ENCODE assay signal across 14 cellular contexts in the genomic region with DNA sequence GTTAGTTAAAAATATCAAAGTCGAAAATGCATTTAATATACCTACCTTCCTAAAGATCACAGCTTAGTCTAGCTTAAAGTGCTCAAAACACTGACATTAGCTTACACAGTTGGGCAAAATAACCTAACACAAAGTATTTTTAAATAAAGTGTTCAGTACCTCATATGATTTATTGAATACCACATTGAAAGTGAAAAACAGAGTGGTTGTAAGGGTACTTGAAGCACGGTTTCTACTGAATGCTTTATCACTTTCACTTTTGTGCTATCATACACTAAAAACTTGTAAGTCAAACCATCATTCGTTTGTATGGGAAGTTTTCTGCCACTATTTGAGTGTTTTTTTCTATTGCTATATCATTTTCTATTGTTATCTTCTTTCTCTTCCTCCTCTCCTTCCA. TPM values are rescaled to one million over a fixed set of nuclear protein-coding genes. Genes with fewer than 3 reads are reported as not detected.
DNase-seq lines count a peak whose midpoint lies in the region; ATAC-seq and TF ChIP-seq lines count a peak whose summit lies in the region.
"Had no signal": no experiment of that assay in that cellular context is flagged by ENCODE, and none has a peak within 500 bp of the region (broad histone marks: within the 10 kb centered on the region; RNA-seq: fewer than 3 reads in every experiment).

No MANE protein-coding gene starts in this region.

- no CpG with 5 or more reads among the region's 3 CpGs for WGBS in neuronal stem cell (ENCODE audit: extremely low coverage in 2 of 2, insufficient read length in 2 of 2, insufficient replicate concordance in 1 of 2), 2 donors

- no peak overlapping the region for H3K23ac ChIP-seq in neuronal stem cell (ENCODE audit: low read depth, low read length, poor library complexity)

- H3K9me3 ChIP-seq in neuronal stem cell (replicated peaks in 1 of 2; ENCODE audit: control insufficient read depth in 2 of 2, insufficient read depth in 1 of 2, low read depth in 1 of 2, low read length in 2 of 2), result peaks cover 0 to 5% of the 10 kb centered on the region in 2 donors

- H3K4me2 ChIP-seq in neuronal stem cell (ENCODE audit: insufficient read depth, low read length, poor library complexity, severe bottlenecking), result no peak overlapping the region

- H3K4ac ChIP-seq in neuronal stem cell (ENCODE audit: low read length), result no peak overlapping the region

- H2AK5ac ChIP-seq in neuronal stem cell (ENCODE audit: low read depth, low read length), result no peak overlapping the region

- intact Hi-C loops in activated naive CD4-positive, alpha-beta T cell treated with anti-CD3 and anti-CD28 coated beads for 36 hours (cut with micrococcal nuclease), result no loop called here
- intact Hi-C loops in dorsolateral prefrontal cortex (cut with DNase I), result no loop called here

- no peaks in the 10 kb centered on the region for H3K4me1 ChIP-seq in neuronal stem cell (ENCODE audit: control insufficient read depth in 2 of 2, insufficient read depth in 1 of 2, low read depth in 1 of 2, low read length in 2 of 2)
- H3K4me1 ChIP-seq: tibial artery had no signal

- H3K4me1 Mint-ChIP-seq in activated naive CD4-positive, alpha-beta T cell treated with anti-CD3 and anti-CD28 coated beads for 36 hours (ENCODE audit: low read depth), result peaks cover 10% of the 10 kb centered on the region

- ATAC-seq in activated naive CD4-positive, alpha-beta T cell treated with anti-CD3 and anti-CD28 coated beads, Interleukin-2, amount 50 U/mL, for 72 hours, result peak; percentile 31 to 63
- ATAC-seq in HG02610 (IDR thresholded peaks at IDR 0.05; ENCODE audit: unreplicated experiment), result peak; percentile 79
- ATAC-seq in HG03558 (IDR thresholded peaks at IDR 0.05; ENCODE audit: extremely low read depth, unreplicated experiment), result peak; percentile 55

- H2BK5ac ChIP-seq in neuronal stem cell (ENCODE audit: low read length), result no peak overlapping the region

- H3K36me3 ChIP-seq in neuronal stem cell (replicated peaks in 1 of 2; ENCODE audit: control insufficient read depth in 2 of 2, insufficient read depth in 2 of 2, low read length in 2 of 2), result no peaks in the 10 kb centered on the region
- H3K36me3 ChIP-seq: tibial artery had no signal

- H3K27ac Mint-ChIP-seq in activated naive CD4-positive, alpha-beta T cell treated with anti-CD3 and anti-CD28 coated beads, Interleukin-2, amount 50 U/mL, for 72 hours, result no peak overlapping the region
- no peak overlapping the region for H3K27ac Mint-ChIP-seq in activated naive CD4-positive, alpha-beta T cell treated with anti-CD3 and anti-CD28 coated beads for 36 hours

- no peak overlapping the region for H3K4me3 Mint-ChIP-seq in activated naive CD4-positive, alpha-beta T cell treated with anti-CD3 and anti-CD28 coated beads for 36 hours

- H3K4me3 ChIP-seq in dorsolateral prefrontal cortex, result no peak overlapping the region
- H3K4me3 ChIP-seq in neuronal stem cell (ENCODE audit: low read length in 2 of 2), result no peak overlapping the region
- H3K4me3 ChIP-seq: tibial artery had no signal

- H3K9ac ChIP-seq in neuronal stem cell (ENCODE audit: low read depth, low read length, poor library complexity), result no peak overlapping the region

- H3K36me3 Mint-ChIP-seq in activated naive CD4-positive, alpha-beta T cell treated with anti-CD3 and anti-CD28 coated beads, Interleukin-2, amount 50 U/mL, for 72 hours, result peaks cover 18 to 31% of the 10 kb centered on the region in 2 donors
- H3K36me3 Mint-ChIP-seq in activated naive CD4-positive, alpha-beta T cell treated with anti-CD3 and anti-CD28 coated beads for 36 hours (ENCODE audit: low read depth), result peaks cover 30% of the 10 kb centered on the region

- no peak overlapping the region for H2BK15ac ChIP-seq in neuronal stem cell (ENCODE audit: low read length)

- DNase-seq in activated naive CD4-positive, alpha-beta T cell treated with anti-CD3 and anti-CD28 coated beads, Interleukin-2, amount 50 U/mL, for 72 hours (ENCODE audit: low spot score in 2 of 2), result no peak
- DNase-seq in activated naive CD4-positive, alpha-beta T cell treated with anti-CD3 and anti-CD28 coated beads for 36 hours, result no peak
- DNase-seq in dorsolateral prefrontal cortex, result no peak
- DNase-seq in HT-29 (ENCODE audit: low spot score), result no peak
- DNase-seq in NCI-H226, result no peak
- no peak for DNase-seq in neuronal stem cell (ENCODE audit: low spot score)
- DNase-seq: COR-L47; effector memory CD4-positive, alpha-beta T cell; foreskin melanocyte; mesenchymal stem cell; MM.1S; tibial artery had no signal

- CTCF ChIA-PET in activated naive CD4-positive, alpha-beta T cell treated with anti-CD3 and anti-CD28 coated beads for 36 hours (lab: Charles Lee), result interaction anchor here (0.7 kb wide), 1 partner anchor 12 kb away, joined by 3 read pairs; no protein-coding TSS in a partner anchor

- no peak overlapping the region for H3K14ac ChIP-seq in neuronal stem cell (ENCODE audit: low read length)

- H3K27me3 ChIP-seq in dorsolateral prefrontal cortex (no peaks in the 10 kb centered on the region), neuronal stem cell (ENCODE audit: control insufficient read depth in 3 of 3, insufficient read depth in 3 of 3, low read depth in 1 of 3, low read length in 3 of 3) (no peaks in the 10 kb centered on the region)
- H3K27me3 ChIP-seq: tibial artery had no signal

- no peaks in the 10 kb centered on the region for H3K27me3 Mint-ChIP-seq in activated naive CD4-positive, alpha-beta T cell treated with anti-CD3 and anti-CD28 coated beads for 36 hours (ENCODE audit: low read depth)

- H4K91ac ChIP-seq in neuronal stem cell (ENCODE audit: low read depth, low read length, poor library complexity), result no peak overlapping the region

- H4K8ac ChIP-seq in neuronal stem cell (ENCODE audit: low read depth, low read length), result no peak overlapping the region

- no peak overlapping the region for H3K18ac ChIP-seq in neuronal stem cell (ENCODE audit: low read length)

- H3K79me1 ChIP-seq in neuronal stem cell (ENCODE audit: low read depth, low read length), result no peaks in the 10 kb centered on the region

- no peak for TF ChIP-seq CTCF in dorsolateral prefrontal cortex (IDR thresholded peaks at IDR 0.05 in 54 of 56, conservative IDR thresholded peaks at IDR 0.05 in 2 of 56; ENCODE audit: low read depth in 1 of 56, partially characterized antibody in 56 of 56)

- peaks cover 10 to 13% of the 10 kb centered on the region in 2 donors for H3K9me3 Mint-ChIP-seq in activated naive CD4-positive, alpha-beta T cell treated with anti-CD3 and anti-CD28 coated beads, Interleukin-2, amount 50 U/mL, for 72 hours
- peaks cover 17% of the 10 kb centered on the region for H3K9me3 Mint-ChIP-seq in activated naive CD4-positive, alpha-beta T cell treated with anti-CD3 and anti-CD28 coated beads for 36 hours

- no peak overlapping the region for H2AFZ ChIP-seq in neuronal stem cell (ENCODE audit: low read length)

- H2BK12ac ChIP-seq in neuronal stem cell (ENCODE audit: low read length), result no peak overlapping the region

- H2BK120ac ChIP-seq in neuronal stem cell (ENCODE audit: low read depth, low read length), result no peak overlapping the region

- H3K27ac ChIP-seq in dorsolateral prefrontal cortex, result no peak overlapping the region
- no peak overlapping the region for H3K27ac ChIP-seq in neuronal stem cell (replicated peaks; ENCODE audit: low read length)
- H3K27ac ChIP-seq: tibial artery had no signal

RNA-seq across cellular contexts. Expression of a gene that starts 36.6 kb away (rescaled TPM):
- total RNA-seq in activated naive CD4-positive, alpha-beta T cell treated with anti-CD3 and anti-CD28 coated beads, Interleukin-2, amount 50 U/mL, for 72 hours, result 10 to 100 TPM; 43.4 to 47.2 TPM
- 10 to 100 TPM; 35.0 to 39.8 TPM for total RNA-seq in activated naive CD4-positive, alpha-beta T cell treated with anti-CD3 and anti-CD28 coated beads for 36 hours
- total RNA-seq in dorsolateral prefrontal cortex, result 100 to 1,000 TPM in 1 of 120 experiments, 10 to 100 TPM in 119; 48.9 to 117 (median 68.8) TPM
- total RNA-seq in HT-29 (2014; rRNA removed; shearing (Covaris generic)), result 21.1 and 23.9 TPM in 2 replicates
- polyA plus RNA-seq in neuronal stem cell (2013, experiment 1 of 2), result 20.6 TPM
- 21.6 TPM for polyA plus RNA-seq in neuronal stem cell (2013, experiment 2 of 2)
